In the genomic region with DNA sequence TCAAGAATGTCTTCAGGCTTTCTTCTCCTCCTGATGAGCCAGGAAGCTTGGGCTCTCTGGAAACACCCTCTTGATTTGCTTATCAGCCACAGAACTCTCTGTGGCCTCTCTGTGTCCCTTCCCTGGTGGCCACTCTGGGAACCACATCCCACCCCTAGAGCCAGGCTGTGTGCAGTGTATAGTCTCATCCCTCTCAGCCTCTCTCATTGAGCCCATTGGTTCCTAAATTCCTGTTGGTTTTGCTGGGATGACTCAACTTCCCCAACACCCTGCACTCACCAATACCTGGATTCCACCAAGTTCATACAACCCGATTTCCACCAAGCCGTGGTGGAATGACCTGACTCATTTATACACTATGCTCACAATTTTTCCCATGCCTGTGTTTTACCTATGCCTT, we compare ENCODE assay signal across 12 cellular contexts. TPM values are rescaled to one million over a fixed set of nuclear protein-coding genes. Genes with fewer than 3 reads are reported as not detected.
A peak's percentile ranks its signal among the peaks of the same experiment; 100 is the strongest.
DNase-seq lines count a peak whose midpoint lies in the region; ATAC-seq and TF ChIP-seq lines count a peak whose summit lies in the region.
"Had no signal": no experiment of that assay in that cellular context is flagged by ENCODE, and none has a peak within 500 bp of the region (broad histone marks: within the 10 kb centered on the region; RNA-seq: fewer than 3 reads in every experiment).

No MANE protein-coding gene starts in this region.

- H3K27ac Mint-ChIP-seq in chondrocyte (ENCODE audit: unreplicated experiment) = no peak overlapping the region
- H3K27ac Mint-ChIP-seq in CD8-positive, alpha-beta T cell = no peak overlapping the region
- H3K27ac Mint-ChIP-seq: activated naive CD8-positive, alpha-beta T cell had no signal

- no peak overlapping the region for H3K4me2 ChIP-seq in osteoblast (ENCODE audit: insufficient read depth, low read length)

- TF ChIP-seq CTCF in chondrocyte (IDR thresholded peaks at IDR 0.05) (peak; percentile 46), osteoblast (IDR thresholded peaks at IDR 0.05; ENCODE audit: extremely low read depth, low read depth, low read length) (peak; percentile 30)
- TF ChIP-seq CTCF in CD8-positive, alpha-beta T cell (IDR thresholded peaks at IDR 0.05) = no peak

- H3K9me3 ChIP-seq in osteoblast (ENCODE audit: low read depth, low read length) = no peaks in the 10 kb centered on the region
- H3K9me3 ChIP-seq in CD8-positive, alpha-beta T cell (ENCODE audit: low read length) = no peaks in the 10 kb centered on the region
- H3K9me3 ChIP-seq: mucosa of descending colon had no signal

- no peak overlapping the region for H3K4me3 Mint-ChIP-seq in chondrocyte (ENCODE audit: unreplicated experiment)
- H3K4me3 Mint-ChIP-seq in CD8-positive, alpha-beta T cell = no peak overlapping the region
- H3K4me3 Mint-ChIP-seq: activated naive CD8-positive, alpha-beta T cell had no signal

- H3K27me3 Mint-ChIP-seq in chondrocyte (ENCODE audit: low read depth) = no peaks in the 10 kb centered on the region
- H3K27me3 Mint-ChIP-seq in CD8-positive, alpha-beta T cell (ENCODE audit: low read depth) = peaks cover 5% of the 10 kb centered on the region

- H3K4me1 ChIP-seq in osteoblast (ENCODE audit: insufficient read depth, low read length) = peaks cover 9% of the 10 kb centered on the region
- H3K4me1 ChIP-seq in CD8-positive, alpha-beta T cell (ENCODE audit: insufficient read depth, low read length) = no peaks in the 10 kb centered on the region

- POLR2A ChIA-PET in CD8-positive, alpha-beta T cell (lab: Charles Lee) = no interaction called here

- no peak overlapping the region for H3K27ac ChIP-seq in osteoblast (ENCODE audit: low read depth, low read length)
- H3K27ac ChIP-seq in caudate nucleus (ENCODE audit: low read depth, low read length) = no peak overlapping the region
- H3K27ac ChIP-seq in CD8-positive, alpha-beta T cell (ENCODE audit: low read depth, low read length) = no peak overlapping the region

- DNase-seq in EL (peak; percentile 35), LoVo (ENCODE audit: low spot score) (peak; percentile 39), chondrocyte (ENCODE audit: low spot score) (no peak), osteoblast (ENCODE audit: insufficient read length, low spot score, missing footprints) (no peak), NCI-H1694 (lab: John Stamatoyannopoulos, UW) (no peak), caudate nucleus (lab: John Stamatoyannopoulos, UW) (no peak), NCI-H510A treated with DMSO at 0.1 percent for 48 hours (lab: John Stamatoyannopoulos, UW) (no peak)
- no peak for DNase-seq in CD8-positive, alpha-beta T cell
- DNase-seq: activated CD4-positive, CD25-positive, alpha-beta regulatory T cell treated with anti-CD3 and anti-CD28 coated beads, Interleukin-2, amount 50 U/mL, for 72 hours; mucosa of descending colon had no signal

- H3K27me3 ChIP-seq in osteoblast (ENCODE audit: insufficient read depth, low read length) = no peaks in the 10 kb centered on the region
- no peaks in the 10 kb centered on the region for H3K27me3 ChIP-seq in CD8-positive, alpha-beta T cell (ENCODE audit: insufficient read depth, low read length)

- H3K36me3 Mint-ChIP-seq in chondrocyte (ENCODE audit: low read depth) = peaks cover 15% of the 10 kb centered on the region
- H3K36me3 Mint-ChIP-seq in CD8-positive, alpha-beta T cell = no peaks in the 10 kb centered on the region
- H3K36me3 Mint-ChIP-seq: activated naive CD8-positive, alpha-beta T cell had no signal

- no peak overlapping the region for H3K4me3 ChIP-seq in osteoblast (ENCODE audit: insufficient read depth, low read length)
- H3K4me3 ChIP-seq in CD8-positive, alpha-beta T cell (ENCODE audit: low read depth, low read length) = no peak overlapping the region
- H3K4me3 ChIP-seq: mucosa of descending colon had no signal

- intact Hi-C loops in CD8-positive, alpha-beta T cell (cut with DNase I, micrococcal nuclease) = no loop called here

- H4K20me1 ChIP-seq in osteoblast (ENCODE audit: insufficient read depth, low read length) = no peaks in the 10 kb centered on the region

- no peaks in the 10 kb centered on the region for H3K36me3 ChIP-seq in osteoblast (ENCODE audit: insufficient read depth, low read length)
- H3K36me3 ChIP-seq in CD8-positive, alpha-beta T cell (ENCODE audit: insufficient read depth, low read length) = no peaks in the 10 kb centered on the region

- no peaks in the 10 kb centered on the region for H3K9me3 Mint-ChIP-seq in chondrocyte (ENCODE audit: low read depth)
- no peaks in the 10 kb centered on the region for H3K9me3 Mint-ChIP-seq in CD8-positive, alpha-beta T cell

- no peak overlapping the region for H2AFZ ChIP-seq in osteoblast (ENCODE audit: low read length)

- CTCF ChIA-PET in CD8-positive, alpha-beta T cell (lab: Charles Lee) = interaction anchor here (1.1 to 1.3 kb wide), 2 partner anchors 12 to 50 kb away, joined by 3 read pairs; no protein-coding TSS in a partner anchor

- peaks cover 35% of the 10 kb centered on the region for H3K4me1 Mint-ChIP-seq in chondrocyte (ENCODE audit: low read depth)
- no peaks in the 10 kb centered on the region for H3K4me1 Mint-ChIP-seq in CD8-positive, alpha-beta T cell (ENCODE audit: low read depth)

- peaks cover 11% of the 10 kb centered on the region for H3K79me2 ChIP-seq in osteoblast (ENCODE audit: insufficient read depth, low read length)

- ATAC-seq in CD8-positive, alpha-beta T cell = no peak
- ATAC-seq: mucosa of descending colon, Panc1 had no signal

RNA-seq across cellular contexts. Expression of a gene that starts 5.2 kb away (rescaled TPM):
- total RNA-seq in chondrocyte = 19.2 to 51.0 TPM (median 50.6 TPM) in 3 replicates
- total RNA-seq in osteoblast = 2.7 and 4.3 TPM in 2 replicates
- not detected for total RNA-seq in CD8-positive, alpha-beta T cell

Comparison
In these comparisons a context has a peak if more than half of its experiments do, and no peak if none do; other contexts are left out.
1. DNase-seq: peak in EL (single experiment) and LoVo (single experiment); none in chondrocyte (single experiment), osteoblast (single experiment), NCI-H1694 (single experiment), caudate nucleus (0 of 61), CD8-positive, alpha-beta T cell (0 of 7) and NCI-H510A treated with DMSO at 0.1 percent for 48 hours (single experiment).